In the genomic region with DNA sequence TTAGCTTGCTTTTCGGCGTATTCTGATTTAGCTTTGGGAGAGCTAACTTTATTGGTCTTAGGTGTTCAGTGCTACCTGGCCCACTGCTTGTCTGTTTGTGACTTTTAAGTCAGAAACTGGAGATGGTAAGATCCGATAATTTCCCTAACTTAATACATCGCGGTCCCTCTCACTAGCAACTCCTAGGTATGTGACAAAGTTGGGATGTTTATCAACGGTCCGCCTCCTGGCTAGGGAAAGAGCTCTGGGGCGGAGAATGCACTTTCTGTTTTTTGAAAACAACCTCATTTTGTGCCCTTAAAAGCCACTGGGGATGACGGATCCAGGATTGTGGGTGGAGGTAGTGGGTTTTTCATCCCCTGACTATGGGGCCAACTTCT, we compare ENCODE assay signal across 8 cellular contexts. TPM values are rescaled to one million over a fixed set of nuclear protein-coding genes. Genes with fewer than 3 reads are reported as not detected.
DNase-seq lines count a peak whose midpoint lies in the region.

No MANE protein-coding gene starts in this region.

- peak overlapping the region; percentile 98 for H3K4me3 Mint-ChIP-seq in T-helper 1 cell treated with Interleukin-12 subunit alpha and Interleukin-12 subunit beta and Interleukin-4 antibody, amounts not matched to agents 30 μg/mL and 1 μg/mL, for 36 hours
- H3K4me3 Mint-ChIP-seq in activated CD4-positive, alpha-beta memory T cell treated with anti-CD3 and anti-CD28 coated beads, Interleukin-2, amount 10 ng/mL, durations not matched to agents 7 days and 5 days = peak overlapping the region; percentile 97
- peak overlapping the region; percentile 98 for H3K4me3 Mint-ChIP-seq in stimulated activated naive CD8-positive, alpha-beta T cell treated with anti-CD3 and anti-CD28 coated beads, Interleukin-15, Interleukin-2, amounts not matched to agents 100 ng/mL and 50 ng/mL, for 24 hours

- DNase-seq in T-helper 1 cell (no peak), NCI-H128 (lab: John Stamatoyannopoulos, UW; ENCODE audit: unreplicated experiment) (no peak), islet precursor cell (no peak)
- no peak for DNase-seq in activated CD4-positive, alpha-beta memory T cell treated with anti-CD3 and anti-CD28 coated beads, Interleukin-2, amount 10 ng/mL, durations not matched to agents 7 days and 5 days
- no peak for DNase-seq in effector CD4-positive, alpha-beta T cell

- CTCF ChIA-PET in activated CD4-positive, alpha-beta memory T cell treated with anti-CD3 and anti-CD28 coated beads, Interleukin-2, amount 10 ng/mL, durations not matched to agents 7 days and 5 days (lab: Charles Lee) = interaction anchor here (0.6 to 6.9 kb wide), 6 partner anchors 8 to 359 kb away, joined by 3 to 50 read pairs (median 5); no protein-coding TSS in a partner anchor

- peak overlapping the region; percentile 94 for H3K27ac Mint-ChIP-seq in T-helper 1 cell treated with Interleukin-12 subunit alpha and Interleukin-12 subunit beta and Interleukin-4 antibody, amounts not matched to agents 30 μg/mL and 1 μg/mL, for 36 hours
- peak overlapping the region; percentile 99 for H3K27ac Mint-ChIP-seq in activated CD4-positive, alpha-beta memory T cell treated with anti-CD3 and anti-CD28 coated beads, Interleukin-2, amount 10 ng/mL, durations not matched to agents 7 days and 5 days
- H3K27ac Mint-ChIP-seq in stimulated activated naive CD8-positive, alpha-beta T cell treated with anti-CD3 and anti-CD28 coated beads, Interleukin-15, Interleukin-2, amounts not matched to agents 100 ng/mL and 50 ng/mL, for 24 hours = peak overlapping the region; percentile 94

- H3K36me3 Mint-ChIP-seq in T-helper 1 cell treated with Interleukin-12 subunit alpha and Interleukin-12 subunit beta and Interleukin-4 antibody, amounts not matched to agents 30 μg/mL and 1 μg/mL, for 36 hours (ENCODE audit: low read depth) = peaks cover 56% of the 10 kb centered on the region
- peaks cover 86% of the 10 kb centered on the region for H3K36me3 Mint-ChIP-seq in activated CD4-positive, alpha-beta memory T cell treated with anti-CD3 and anti-CD28 coated beads, Interleukin-2, amount 10 ng/mL, durations not matched to agents 7 days and 5 days (ENCODE audit: low read depth)
- H3K36me3 Mint-ChIP-seq in stimulated activated naive CD8-positive, alpha-beta T cell treated with anti-CD3 and anti-CD28 coated beads, Interleukin-15, Interleukin-2, amounts not matched to agents 100 ng/mL and 50 ng/mL, for 24 hours (ENCODE audit: low read depth) = peaks cover 50% of the 10 kb centered on the region

- POLR2A ChIA-PET in activated CD4-positive, alpha-beta memory T cell treated with anti-CD3 and anti-CD28 coated beads, Interleukin-2, amount 10 ng/mL, durations not matched to agents 7 days and 5 days (lab: Charles Lee) = interaction anchor here (0.6 to 20.9 kb wide), 25 partner anchors 6 to 1670 kb away, joined by 3 to 886 read pairs (median 6); a partner anchor contains a TSS

- H3K9me3 Mint-ChIP-seq in T-helper 1 cell treated with Interleukin-12 subunit alpha and Interleukin-12 subunit beta and Interleukin-4 antibody, amounts not matched to agents 30 μg/mL and 1 μg/mL, for 36 hours = no peaks in the 10 kb centered on the region
- H3K9me3 Mint-ChIP-seq in activated CD4-positive, alpha-beta memory T cell treated with anti-CD3 and anti-CD28 coated beads, Interleukin-2, amount 10 ng/mL, durations not matched to agents 7 days and 5 days = no peaks in the 10 kb centered on the region
- no peaks in the 10 kb centered on the region for H3K9me3 Mint-ChIP-seq in stimulated activated naive CD8-positive, alpha-beta T cell treated with anti-CD3 and anti-CD28 coated beads, Interleukin-15, Interleukin-2, amounts not matched to agents 100 ng/mL and 50 ng/mL, for 24 hours

- peak overlapping the region; percentile 90 for H3K4me3 ChIP-seq in iPS-11a (ENCODE audit: low read depth, low read length)

- H3K4me1 Mint-ChIP-seq in T-helper 1 cell treated with Interleukin-12 subunit alpha and Interleukin-12 subunit beta and Interleukin-4 antibody, amounts not matched to agents 30 μg/mL and 1 μg/mL, for 36 hours (ENCODE audit: low read depth) = peaks cover 50% of the 10 kb centered on the region
- H3K4me1 Mint-ChIP-seq in activated CD4-positive, alpha-beta memory T cell treated with anti-CD3 and anti-CD28 coated beads, Interleukin-2, amount 10 ng/mL, durations not matched to agents 7 days and 5 days = peaks cover 27% of the 10 kb centered on the region
- H3K4me1 Mint-ChIP-seq in stimulated activated naive CD8-positive, alpha-beta T cell treated with anti-CD3 and anti-CD28 coated beads, Interleukin-15, Interleukin-2, amounts not matched to agents 100 ng/mL and 50 ng/mL, for 24 hours (ENCODE audit: low read depth) = peaks cover 71% of the 10 kb centered on the region

- H3K27me3 Mint-ChIP-seq in T-helper 1 cell treated with Interleukin-12 subunit alpha and Interleukin-12 subunit beta and Interleukin-4 antibody, amounts not matched to agents 30 μg/mL and 1 μg/mL, for 36 hours (ENCODE audit: low read depth) = no peaks in the 10 kb centered on the region
- no peaks in the 10 kb centered on the region for H3K27me3 Mint-ChIP-seq in activated CD4-positive, alpha-beta memory T cell treated with anti-CD3 and anti-CD28 coated beads, Interleukin-2, amount 10 ng/mL, durations not matched to agents 7 days and 5 days
- no peaks in the 10 kb centered on the region for H3K27me3 Mint-ChIP-seq in stimulated activated naive CD8-positive, alpha-beta T cell treated with anti-CD3 and anti-CD28 coated beads, Interleukin-15, Interleukin-2, amounts not matched to agents 100 ng/mL and 50 ng/mL, for 24 hours

RNA-seq across cellular contexts. Expression of a gene that starts 1.2 kb away (rescaled TPM):
- 100 to 1,000 TPM; 164 to 166 TPM for total RNA-seq in activated CD4-positive, alpha-beta memory T cell treated with anti-CD3 and anti-CD28 coated beads, Interleukin-2, amount 10 ng/mL, durations not matched to agents 7 days and 5 days

RNA-seq across cellular contexts. Expression of a gene that starts 22.4 kb away (rescaled TPM):
- 10 to 100 TPM; 18.6 to 20.1 TPM for total RNA-seq in activated CD4-positive, alpha-beta memory T cell treated with anti-CD3 and anti-CD28 coated beads, Interleukin-2, amount 10 ng/mL, durations not matched to agents 7 days and 5 days
